Comparison of ENCODE assay signal across 13 cellular contexts in the genomic region with DNA sequence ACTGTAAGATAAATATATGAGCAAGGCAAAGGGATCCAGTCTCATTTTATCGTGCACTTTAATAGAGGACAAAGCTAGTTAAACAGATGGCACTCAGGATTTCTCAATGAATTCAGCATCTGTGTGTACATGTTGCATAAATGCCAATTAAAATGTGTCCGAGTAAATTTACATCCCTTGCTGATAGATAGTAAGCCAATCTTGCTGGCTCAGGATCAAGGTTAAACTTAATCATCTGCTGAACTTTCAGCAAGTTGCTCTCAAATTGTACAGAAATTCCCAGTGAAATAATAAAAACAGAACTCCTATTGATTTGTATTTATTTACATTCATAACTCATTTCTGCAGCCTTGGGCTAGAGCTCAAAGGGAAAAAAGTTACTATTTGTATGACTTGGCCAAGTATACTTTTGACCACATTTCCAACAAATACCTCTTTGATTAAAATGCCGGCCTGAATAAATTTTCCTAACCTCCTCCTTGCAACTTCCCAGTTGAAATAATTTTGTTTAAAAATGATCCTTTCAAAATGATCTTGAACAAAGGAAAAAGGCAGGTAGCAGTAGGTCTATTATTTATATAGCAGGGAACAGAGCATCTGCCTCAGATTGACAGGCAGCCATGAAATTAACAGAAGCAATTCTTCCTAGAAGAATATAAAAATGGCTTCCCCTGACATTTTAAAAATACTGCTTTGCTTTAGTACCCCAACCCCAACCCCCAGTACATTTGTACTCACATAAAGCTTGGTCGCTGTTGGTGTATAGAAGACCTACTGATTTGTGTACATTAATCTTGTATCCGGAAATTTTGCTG.
DNase-seq lines count a peak whose midpoint lies in the region; ATAC-seq and TF ChIP-seq lines count a peak whose summit lies in the region.
"Had no signal": no experiment of that assay in that cellular context is flagged by ENCODE, and none has a peak within 500 bp of the region (broad histone marks: within the 10 kb centered on the region; RNA-seq: fewer than 3 reads in every experiment).

No MANE protein-coding gene starts in this region.

- H3K4me1 Mint-ChIP-seq in activated T-helper 2 cell treated with anti-CD3 and anti-CD28 coated beads, Interferon-gamma antibody, Interleukin-2, Interleukin-4, amounts not matched to agents 10 μg/mL and 5 μg/mL and 100 μg/mL, durations not matched to agents 14 hours and 24 hours and 36 hours (ENCODE audit: low read depth), result no peaks in the 10 kb centered on the region

- no peak overlapping the region for H3K4me3 Mint-ChIP-seq in activated T-helper 2 cell treated with anti-CD3 and anti-CD28 coated beads, Interferon-gamma antibody, Interleukin-2, Interleukin-4, amounts not matched to agents 10 μg/mL and 5 μg/mL and 100 μg/mL, durations not matched to agents 14 hours and 24 hours and 36 hours (ENCODE audit: low read depth)
- H3K4me3 Mint-ChIP-seq: activated T-helper 1 cell treated with anti-CD3 and anti-CD28 coated beads, Interleukin-12 subunit alpha, Interleukin-12 subunit beta, Interleukin-2, Interleukin-4 antibody, amounts not matched to agents 30 ng/mL and 10 ng/mL and 1 ng/mL, durations not matched to agents 14 hours and 24 hours and 36 hours; effector memory CD8-positive, alpha-beta T cell had no signal

- H3K27ac Mint-ChIP-seq in activated T-helper 2 cell treated with anti-CD3 and anti-CD28 coated beads, Interferon-gamma antibody, Interleukin-2, Interleukin-4, amounts not matched to agents 10 μg/mL and 5 μg/mL and 100 μg/mL, durations not matched to agents 14 hours and 24 hours and 36 hours, result no peak overlapping the region
- H3K27ac Mint-ChIP-seq: activated T-helper 1 cell treated with anti-CD3 and anti-CD28 coated beads, Interleukin-12 subunit alpha, Interleukin-12 subunit beta, Interleukin-2, Interleukin-4 antibody, amounts not matched to agents 30 ng/mL and 10 ng/mL and 1 ng/mL, durations not matched to agents 14 hours and 24 hours and 36 hours; effector memory CD8-positive, alpha-beta T cell had no signal

- intact Hi-C loops in sciatic nerve (cut with DNase I), result no loop called here
- intact Hi-C loops in activated T-helper 2 cell treated with anti-CD3 and anti-CD28 coated beads, Interferon-gamma antibody, Interleukin-2, Interleukin-4, amounts not matched to agents 10 μg/mL and 5 μg/mL and 100 μg/mL, durations not matched to agents 14 hours and 24 hours and 36 hours (cut with micrococcal nuclease), result no loop called here

- H3K27me3 Mint-ChIP-seq in activated T-helper 2 cell treated with anti-CD3 and anti-CD28 coated beads, Interferon-gamma antibody, Interleukin-2, Interleukin-4, amounts not matched to agents 10 μg/mL and 5 μg/mL and 100 μg/mL, durations not matched to agents 14 hours and 24 hours and 36 hours (ENCODE audit: low read depth), result no peaks in the 10 kb centered on the region
- H3K27me3 Mint-ChIP-seq: effector memory CD8-positive, alpha-beta T cell had no signal

- no peaks in the 10 kb centered on the region for H3K36me3 Mint-ChIP-seq in activated T-helper 2 cell treated with anti-CD3 and anti-CD28 coated beads, Interferon-gamma antibody, Interleukin-2, Interleukin-4, amounts not matched to agents 10 μg/mL and 5 μg/mL and 100 μg/mL, durations not matched to agents 14 hours and 24 hours and 36 hours (ENCODE audit: low read depth)

- DNase-seq in HEK293T (ENCODE audit: extremely low spot score) (no peak), NCI-H2171 treated with DMSO at 0.1 percent for 48 hours (lab: John Stamatoyannopoulos, UW) (peak; percentile 72), brain pericyte (ENCODE audit: low read depth, low spot score) (peak; percentile 7), sciatic nerve (ENCODE audit: low spot score) (no peak), SIG-M5 (lab: John Stamatoyannopoulos, UW) (no peak)
- no peak for DNase-seq in stimulated activated CD4-positive, alpha-beta T cell treated with anti-CD3 and anti-CD28 coated beads, Interleukin-12 subunit alpha, Interleukin-12 subunit beta, amount 100 ng/mL, for 4 hours
- DNase-seq in activated T-helper 2 cell treated with anti-CD3 and anti-CD28 coated beads, Interferon-gamma antibody, Interleukin-2, Interleukin-4, amounts not matched to agents 10 μg/mL and 5 μg/mL and 100 μg/mL, durations not matched to agents 14 hours and 24 hours and 36 hours (ENCODE audit: low spot score), result no peak
- DNase-seq: activated CD4-positive, alpha-beta T cell treated with anti-CD3 and anti-CD28 coated beads for 4 hours; effector memory CD8-positive, alpha-beta T cell; lower lobe of right lung; occipital lobe; tibial artery had no signal

- CTCF ChIA-PET in HEK293T (lab: Yijun Ruan, JAX), result no interaction called here

- POLR2A ChIA-PET in HEK293T (lab: Yijun Ruan, JAX), result no interaction called here

- H3K9me3 Mint-ChIP-seq in activated T-helper 2 cell treated with anti-CD3 and anti-CD28 coated beads, Interferon-gamma antibody, Interleukin-2, Interleukin-4, amounts not matched to agents 10 μg/mL and 5 μg/mL and 100 μg/mL, durations not matched to agents 14 hours and 24 hours and 36 hours, result peaks cover 19% of the 10 kb centered on the region

- peak; percentile 84 for ATAC-seq in sciatic nerve
- ATAC-seq: effector memory CD8-positive, alpha-beta T cell; lower lobe of right lung had no signal

TF ChIP-seq in HEK293T, 16 proteins besides CTCF, POLR2A, EP300 and RAD21:
- TF ChIP-seq, protein P1, sequence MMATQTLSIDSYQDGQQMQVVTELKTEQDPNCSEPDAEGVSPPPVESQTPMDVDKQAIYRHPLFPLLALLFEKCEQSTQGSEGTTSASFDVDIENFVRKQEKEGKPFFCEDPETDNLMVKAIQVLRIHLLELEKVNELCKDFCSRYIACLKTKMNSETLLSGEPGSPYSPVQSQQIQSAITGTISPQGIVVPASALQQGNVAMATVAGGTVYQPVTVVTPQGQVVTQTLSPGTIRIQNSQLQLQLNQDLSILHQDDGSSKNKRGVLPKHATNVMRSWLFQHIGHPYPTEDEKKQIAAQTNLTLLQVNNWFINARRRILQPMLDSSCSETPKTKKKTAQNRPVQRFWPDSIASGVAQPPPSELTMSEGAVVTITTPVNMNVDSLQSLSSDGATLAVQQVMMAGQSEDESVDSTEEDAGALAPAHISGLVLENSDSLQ (IDR thresholded peaks at IDR 0.05), result peak; percentile 71
- TF ChIP-seq L3MBTL2 (conservative IDR thresholded peaks at IDR 0.05), result no peak

Comparison
In these comparisons a context has a peak if more than half of its experiments do, and no peak if none do; other contexts are left out.
1. DNase-seq: peak in NCI-H2171 treated with DMSO at 0.1 percent for 48 hours (single experiment) and brain pericyte (single experiment); none in HEK293T (single experiment), sciatic nerve (single experiment), SIG-M5 (single experiment), stimulated activated CD4-positive, alpha-beta T cell treated with anti-CD3 and anti-CD28 coated beads, Interleukin-12 subunit alpha, Interleukin-12 subunit beta, amount 100 ng/mL, for 4 hours (single experiment) and activated T-helper 2 cell treated with anti-CD3 and anti-CD28 coated beads, Interferon-gamma antibody, Interleukin-2, Interleukin-4, amounts not matched to agents 10 μg/mL and 5 μg/mL and 100 μg/mL, durations not matched to agents 14 hours and 24 hours and 36 hours (single experiment).